21 cellular contexts compared by ENCODE assay signal in the genomic region with DNA sequence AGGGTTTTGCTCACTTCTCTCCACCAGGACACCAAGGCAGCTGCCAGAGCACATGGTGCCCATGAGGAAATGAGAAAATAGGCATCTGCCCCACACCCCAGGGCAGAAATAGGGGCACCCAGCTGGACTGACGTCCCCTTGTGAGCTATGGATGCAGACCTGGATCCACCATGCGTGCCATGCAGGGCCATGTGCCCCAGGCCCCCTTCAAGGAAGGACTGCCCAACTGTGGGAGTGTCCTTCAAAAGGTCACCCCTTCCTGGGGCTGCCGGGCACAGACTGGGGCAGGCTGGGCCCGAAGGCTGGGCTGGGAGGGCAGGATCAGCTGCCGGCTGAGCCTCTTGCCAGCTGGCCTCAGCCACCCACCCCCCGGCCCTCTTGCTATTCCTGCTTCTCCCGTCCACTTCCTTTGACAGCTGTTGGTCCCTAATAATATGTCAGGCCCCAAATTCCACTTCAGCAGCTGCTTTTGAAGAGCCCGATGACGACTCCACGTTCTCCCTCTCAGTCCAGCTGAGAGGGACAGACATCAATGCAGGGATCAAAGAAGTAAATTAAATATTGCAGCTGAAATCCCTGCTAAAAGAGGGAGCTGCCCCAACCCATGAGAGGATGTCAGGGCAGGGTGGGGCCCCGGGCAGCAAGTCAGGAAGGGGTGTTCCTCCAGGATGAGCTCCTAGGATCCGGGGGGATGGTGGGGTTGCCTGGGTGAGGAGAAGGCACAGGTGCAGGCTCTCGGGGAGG.
"Had no signal": no experiment of that assay in that cellular context is flagged by ENCODE, and none has a peak within 500 bp of the region (broad histone marks: within the 10 kb centered on the region; RNA-seq: fewer than 3 reads in every experiment).

No MANE protein-coding gene starts in this region.

- H3K27ac Mint-ChIP-seq: activated naive CD8-positive, alpha-beta T cell treated with anti-CD3 and anti-CD28 coated beads for 36 hours; activated T-helper 17 cell treated with anti-CD3 and anti-CD28 coated beads, Interleukin-2, amount 50 U/mL, for 72 hours; effector memory CD8-positive, alpha-beta T cell; progenitor cell of endocrine pancreas had no signal

- H3K4me1 ChIP-seq: lower lobe of right lung, testis had no signal

- H3K27me3 ChIP-seq: testis had no signal

- DNase-seq: activated CD4-positive, alpha-beta T cell treated with anti-CD3 and anti-CD28 coated beads, Interleukin-2, amount 50 U/mL, for 1 hour; activated naive CD4-positive, alpha-beta T cell; activated naive CD8-positive, alpha-beta T cell treated with anti-CD3 and anti-CD28 coated beads for 36 hours; activated T-cell treated with anti-CD3 and anti-CD28 coated beads, Interleukin-2, amount 50 U/mL, for 1 hour; amniotic stem cell; dermis blood vessel endothelial cell; effector memory CD8-positive, alpha-beta T cell; left colon; lower lobe of right lung; small intestine; stimulated activated CD4-positive, alpha-beta T cell treated with anti-CD3 and anti-CD28 coated beads, Interleukin-15, amount 100 ng/mL, for 24 hours; stimulated activated CD4-positive, alpha-beta T cell treated with anti-CD3 and anti-CD28 coated beads, Interleukin-2, amount 100 ng/mL, for 48 hours; stimulated activated naive CD8-positive, alpha-beta T cell treated with anti-CD3 and anti-CD28 coated beads, Interleukin-15, amount 100 ng/mL, for 72 hours; T1000; testis had no signal

- ATAC-seq: activated CD4-positive, CD25-positive, alpha-beta regulatory T cell treated with anti-CD3 and anti-CD28 coated beads, Interleukin-2, amount 50 U/mL, for 24 hours; activated T-helper 17 cell treated with anti-CD3 and anti-CD28 coated beads, Interleukin-2, amount 50 U/mL, for 72 hours; effector memory CD8-positive, alpha-beta T cell; left colon; lower lobe of right lung; stimulated activated naive CD8-positive, alpha-beta T cell treated with anti-CD3 and anti-CD28 coated beads, Interleukin-15, amount 100 ng/mL, for 72 hours had no signal

- H3K36me3 ChIP-seq: lower lobe of right lung had no signal

- H3K9me3 Mint-ChIP-seq: activated naive CD8-positive, alpha-beta T cell treated with anti-CD3 and anti-CD28 coated beads for 36 hours; activated T-helper 17 cell treated with anti-CD3 and anti-CD28 coated beads, Interleukin-2, amount 50 U/mL, for 72 hours; effector memory CD8-positive, alpha-beta T cell; nephron; stimulated activated naive CD8-positive, alpha-beta T cell treated with anti-CD3 and anti-CD28 coated beads, Interleukin-15, amount 100 ng/mL, for 72 hours; type B pancreatic cell had no signal

- H3K4me3 Mint-ChIP-seq: activated naive CD8-positive, alpha-beta T cell treated with anti-CD3 and anti-CD28 coated beads for 36 hours; activated T-helper 17 cell treated with anti-CD3 and anti-CD28 coated beads, Interleukin-2, amount 50 U/mL, for 72 hours; effector memory CD8-positive, alpha-beta T cell; nephron; stimulated activated naive CD8-positive, alpha-beta T cell treated with anti-CD3 and anti-CD28 coated beads, Interleukin-15, amount 100 ng/mL, for 72 hours; type B pancreatic cell had no signal

- H3K4me3 ChIP-seq: hepatocyte, lower lobe of right lung, testis had no signal

- H3K9me3 ChIP-seq: lower lobe of right lung, testis had no signal

- H3K27ac ChIP-seq: hepatocyte, lower lobe of right lung, testis had no signal

- H3K4me1 Mint-ChIP-seq: activated naive CD8-positive, alpha-beta T cell treated with anti-CD3 and anti-CD28 coated beads for 36 hours; activated T-helper 17 cell treated with anti-CD3 and anti-CD28 coated beads, Interleukin-2, amount 50 U/mL, for 72 hours; stimulated activated naive CD8-positive, alpha-beta T cell treated with anti-CD3 and anti-CD28 coated beads, Interleukin-15, amount 100 ng/mL, for 72 hours had no signal

- H3K36me3 Mint-ChIP-seq: activated naive CD8-positive, alpha-beta T cell treated with anti-CD3 and anti-CD28 coated beads for 36 hours; type B pancreatic cell had no signal

- H3K27me3 Mint-ChIP-seq: progenitor cell of endocrine pancreas had no signal
